In genomic region chr3:41961750-41962679, GRCh38 we compare ENCODE assay signal across 1 cellular context.
TF ChIP-seq lines count a peak whose summit lies in the region.

Gene ULK4, minus strand, starts transcription at chr3:41962103. Its CDS starts 7,344 bp downstream, at chr3:41954759.

TF ChIP-seq in HEK293, 187 proteins besides CTCF, POLR2A, EP300 and RAD21 (continued from another document):
- TF ChIP-seq ZNF692 (tag by site-specific recombination; IDR thresholded peaks at IDR 0.05), result no peak; the same call in none of the 2 replicates
- TF ChIP-seq ZNF510 (tag by site-specific recombination; IDR thresholded peaks at IDR 0.05; ENCODE audit: insufficient replicate concordance), result no peak
- no peak for TF ChIP-seq RBAK (tag by site-specific recombination; IDR thresholded peaks at IDR 0.05)
- no peak for TF ChIP-seq ZNF354C (tag by site-specific recombination; IDR thresholded peaks at IDR 0.05; ENCODE audit: borderline replicate concordance, low read depth)
- no peak for TF ChIP-seq ZNF175 (tag by site-specific recombination; IDR thresholded peaks at IDR 0.05)
- no peak for TF ChIP-seq YY1 (tag by site-specific recombination; IDR thresholded peaks at IDR 0.05)
- TF ChIP-seq KLF10 (tag by site-specific recombination; IDR thresholded peaks at IDR 0.05), result peak; percentile 81; the same call in 1 of the 2 replicates
- no peak for TF ChIP-seq ZNF214 (tag by site-specific recombination; IDR thresholded peaks at IDR 0.05; ENCODE audit: borderline replicate concordance)
- no peak for TF ChIP-seq ZNF280D (tag by site-specific recombination; IDR thresholded peaks at IDR 0.05)
- TF ChIP-seq KLF7 (tag by site-specific recombination; IDR thresholded peaks at IDR 0.05; ENCODE audit: borderline replicate concordance), result no peak
- peak; percentile 99 for TF ChIP-seq PRDM10 (tag by site-specific recombination; IDR thresholded peaks at IDR 0.05)
- TF ChIP-seq ZBTB1 (tag by site-specific recombination; IDR thresholded peaks at IDR 0.05), result no peak
- peak; percentile 66; the same call in 1 of the 2 replicates for TF ChIP-seq TRIM28 (IDR thresholded peaks at IDR 0.05; ENCODE audit: borderline replicate concordance, low read length)
- TF ChIP-seq PRDM6 (tag by site-specific recombination; IDR thresholded peaks at IDR 0.05), result no peak
- TF ChIP-seq ZNF548 (tag by site-specific recombination; IDR thresholded peaks at IDR 0.05), result no peak
- peak; percentile 78 for TF ChIP-seq ZNF660 (tag by site-specific recombination; IDR thresholded peaks at IDR 0.05)
- no peak for TF ChIP-seq ZNF677 (tag by site-specific recombination; IDR thresholded peaks at IDR 0.05)
- no peak for TF ChIP-seq ZNF18 (tag by site-specific recombination; IDR thresholded peaks at IDR 0.05)
- TF ChIP-seq PATZ1 (tag by site-specific recombination; IDR thresholded peaks at IDR 0.05), result peak; percentile 93
- TF ChIP-seq ZBTB21 (tag by site-specific recombination; IDR thresholded peaks at IDR 0.05), result no peak
